In the genomic region with DNA sequence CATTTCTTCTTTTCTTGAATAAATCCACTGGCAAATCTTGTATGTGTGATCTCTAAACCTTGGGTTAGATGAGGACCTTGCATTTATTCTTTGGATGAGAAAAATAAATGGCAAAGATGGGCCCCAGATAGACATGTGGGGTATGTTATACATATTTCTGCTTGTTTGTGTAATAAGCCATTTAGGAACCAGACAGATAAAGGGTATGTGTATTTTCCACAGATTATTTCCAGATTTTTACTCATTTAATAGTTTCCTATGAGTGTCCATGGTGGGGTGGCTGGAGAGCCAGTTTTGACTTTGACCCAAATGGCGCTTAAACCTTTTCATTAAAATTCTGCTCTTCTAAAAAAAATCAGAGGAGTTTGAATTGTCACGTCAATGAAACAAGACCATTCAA, we compare ENCODE assay signal across 3 cellular contexts.
"Had no signal": no experiment of that assay in that cellular context is flagged by ENCODE, and none has a peak within 500 bp of the region (broad histone marks: within the 10 kb centered on the region; RNA-seq: fewer than 3 reads in every experiment).

No MANE protein-coding gene starts in this region.

- DNase-seq: IMR-90, KBM-7, KG1 had no signal
